23 cellular contexts compared by ENCODE assay signal in the genomic region with DNA sequence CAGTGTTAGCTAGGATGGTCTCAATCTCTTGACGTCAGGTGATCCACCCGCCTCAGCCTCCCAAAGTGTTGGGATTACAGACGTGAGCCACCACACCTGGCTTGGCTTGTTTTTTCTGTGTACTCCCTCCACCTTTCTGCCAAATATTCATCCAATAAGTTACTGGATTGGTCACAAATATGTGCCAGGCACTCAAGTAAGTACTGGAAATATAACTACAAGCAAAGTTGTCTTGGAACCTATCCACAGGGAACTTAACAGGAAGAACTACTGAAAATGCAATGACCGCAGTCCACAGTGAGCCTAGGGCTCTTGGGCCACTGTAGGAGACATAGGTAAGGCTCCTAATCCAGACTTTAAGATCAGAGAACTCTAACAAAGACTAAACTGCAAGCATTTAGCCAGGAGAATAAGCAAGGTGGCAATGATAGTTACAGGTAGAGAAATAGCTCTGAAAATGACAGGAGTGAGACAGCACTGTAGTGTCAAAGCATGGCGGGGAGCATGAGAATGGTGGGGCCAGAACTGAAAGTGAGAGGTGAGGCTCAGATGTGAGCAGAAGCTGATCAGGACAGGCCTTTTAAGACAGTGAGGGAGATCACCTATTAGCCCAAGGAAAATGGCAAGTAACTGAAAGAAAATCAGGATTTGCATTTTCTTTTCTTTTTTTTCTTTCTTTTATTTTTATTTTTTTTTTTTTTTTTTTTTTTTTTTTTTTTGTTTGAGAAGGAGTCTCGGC.
DNase-seq lines count a peak whose midpoint lies in the region; ATAC-seq, FAIRE-seq and TF ChIP-seq lines count a peak whose summit lies in the region.
"Had no signal": no experiment of that assay in that cellular context is flagged by ENCODE, and none has a peak within 500 bp of the region (broad histone marks: within the 10 kb centered on the region; RNA-seq: fewer than 3 reads in every experiment).

No MANE protein-coding gene starts in this region.

- DNase-seq in endothelial cell of umbilical vein (ENCODE audit: low read depth, low spot score) (no peak), prostate gland (ENCODE audit: low spot score) (peak; percentile 40), mucosa of descending colon (no peak), nucleus accumbens (lab: John Stamatoyannopoulos, UW) (no peak)
- DNase-seq: Calu3; DND-41; Karpas-422; NCI-H1105; NCI-H2029; NCI-H446; NCI-H524 treated with DMSO at 0.1 percent for 48 hours; NCI-H774; NK-92 treated with Interleukin-12 subunit alpha and Interleukin-12 subunit beta, amount 100 ng/mL, for 24 hours; PC-9; SJCRH30 had no signal

- no peaks in the 10 kb centered on the region for H4K20me1 ChIP-seq in endothelial cell of umbilical vein (replicated peaks; ENCODE audit: control insufficient read depth, extremely low read depth, insufficient read depth, low read length)

- intact Hi-C loops in endothelial cell of umbilical vein (cut with micrococcal nuclease) (loop anchor here (10.0 kb wide), 1 partner anchor 295 kb away; no protein-coding TSS in a partner anchor), prostate gland (cut with DNase I) (no loop called here), mucosa of descending colon (cut with DNase I, micrococcal nuclease) (no loop called here)

- FAIRE-seq in endothelial cell of umbilical vein (lab: Jason Lieb, UNC) = peak; percentile 76
- FAIRE-seq: H54, HepG2 had no signal

- H3K4me1 ChIP-seq in endothelial cell of umbilical vein (ENCODE audit: control insufficient read depth, extremely low read depth, insufficient read depth, low read length) (no peaks in the 10 kb centered on the region), prostate gland (replicated peaks) (no peaks in the 10 kb centered on the region), mucosa of descending colon (ENCODE audit: low read depth) (no peaks in the 10 kb centered on the region)
- H3K4me1 ChIP-seq: SJCRH30 had no signal

- ATAC-seq in HG03025 (IDR thresholded peaks at IDR 0.05; ENCODE audit: low FRiP score, unreplicated experiment) (peak; percentile 71), mucosa of descending colon (no peak), GM18505 (IDR thresholded peaks at IDR 0.05; ENCODE audit: unreplicated experiment) (no peak)
- ATAC-seq: HepG2, Right ventricle myocardium inferior, SK-N-SH treated with all-trans-retinoic acid at 6 μM for 48 hours had no signal

- no peaks in the 10 kb centered on the region for H3K9me1 ChIP-seq in endothelial cell of umbilical vein (replicated peaks; ENCODE audit: control insufficient read depth, extremely low read depth, insufficient read depth, low read length)

- dilution Hi-C loops in endothelial cell of umbilical vein (cut with MboI; ENCODE audit: extremely low pct_ligation_motif_present, low sequenced_read_pairs) = no loop called here

- H3K79me2 ChIP-seq in endothelial cell of umbilical vein (ENCODE audit: control insufficient read depth, insufficient read depth, low read length) = no peaks in the 10 kb centered on the region

- BruUV-seq in endothelial cell of umbilical vein (replicated peaks; lab: Mats Ljungman, UMichigan) = no TSS peak

- H3K27me3 ChIP-seq in endothelial cell of umbilical vein (ENCODE audit: control insufficient read depth in 2 of 2, insufficient read depth in 2 of 2, low read length in 2 of 2) = no peaks in the 10 kb centered on the region
- no peaks in the 10 kb centered on the region for H3K27me3 ChIP-seq in prostate gland (replicated peaks; ENCODE audit: insufficient read depth)
- H3K27me3 ChIP-seq: SJCRH30 had no signal

- TF ChIP-seq CTCF in C4-2B (conservative IDR thresholded peaks at IDR 0.05) (no peak), endothelial cell of umbilical vein (IDR thresholded peaks at IDR 0.05; ENCODE audit: extremely low read depth in 1 of 2, insufficient read depth in 1 of 2, low read depth in 1 of 2, low read length in 2 of 2) (no peak), prostate gland (IDR thresholded peaks at IDR 0.05) (no peak), mucosa of descending colon (IDR thresholded peaks at IDR 0.05) (no peak)

- H3K9me3 ChIP-seq in endothelial cell of umbilical vein (replicated peaks; ENCODE audit: control insufficient read depth, insufficient read depth, low read length) = no peaks in the 10 kb centered on the region
- H3K9me3 ChIP-seq in prostate gland = no peaks in the 10 kb centered on the region
- H3K9me3 ChIP-seq in mucosa of descending colon = no peaks in the 10 kb centered on the region
- H3K9me3 ChIP-seq: SJCRH30 had no signal

- H3K27ac ChIP-seq in C4-2B (peak overlapping the region; percentile 28; the same call in 1 of the 2 replicates), endothelial cell of umbilical vein (ENCODE audit: insufficient read depth, low read depth, low read length) (no peak overlapping the region), prostate gland (no peak overlapping the region)
- H3K27ac ChIP-seq: 22Rv1, PC-9, SJCRH30 had no signal

- H3K36me3 ChIP-seq in endothelial cell of umbilical vein (ENCODE audit: control insufficient read depth in 2 of 2, extremely low read depth in 1 of 2, insufficient read depth in 2 of 2, low read length in 2 of 2) (no peaks in the 10 kb centered on the region), prostate gland (no peaks in the 10 kb centered on the region), mucosa of descending colon (ENCODE audit: low read depth) (no peaks in the 10 kb centered on the region)
- H3K36me3 ChIP-seq: SJCRH30 had no signal

- POLR2A ChIA-PET in endothelial cell of umbilical vein (lab: Charles Lee) = no interaction called here

- H3K9ac ChIP-seq in endothelial cell of umbilical vein (replicated peaks; ENCODE audit: extremely low read depth, insufficient read depth, low read length) = no peak overlapping the region

- no peak overlapping the region for H2AFZ ChIP-seq in endothelial cell of umbilical vein (ENCODE audit: low read depth, low read length)
- H2AFZ ChIP-seq: PC-9 had no signal

- H3K4me2 ChIP-seq in endothelial cell of umbilical vein (ENCODE audit: insufficient read depth, low read length) = no peak overlapping the region
- H3K4me2 ChIP-seq: PC-9 had no signal

- CTCF ChIA-PET in endothelial cell of umbilical vein (lab: Charles Lee) = no interaction called here

- WGBS in prostate gland = 59% methylated on average over 6 of the region's 6 CpGs

- no peak for TF ChIP-seq POLR2A in endothelial cell of umbilical vein (IDR thresholded peaks at IDR 0.05; ENCODE audit: low read depth, low read length)
- no peak for TF ChIP-seq POLR2A in prostate gland (IDR thresholded peaks at IDR 0.05)
- TF ChIP-seq POLR2A in GM18505 (IDR thresholded peaks at IDR 0.05; ENCODE audit: borderline replicate concordance, extremely low read depth, insufficient read depth, insufficient read length) = no peak

- H3K4me3 ChIP-seq in endothelial cell of umbilical vein (replicated peaks in 1 of 3; ENCODE audit: insufficient read depth in 1 of 3, low read depth in 1 of 3, low read length in 3 of 3) (no peak overlapping the region), prostate gland (no peak overlapping the region), mucosa of descending colon (no peak overlapping the region)
- H3K4me3 ChIP-seq: PC-9, SJCRH30 had no signal

TF ChIP-seq in endothelial cell of umbilical vein, 7 proteins besides CTCF, POLR2A, EP300 and RAD21:
- TF ChIP-seq MYC (IDR thresholded peaks at IDR 0.05; ENCODE audit: low read depth, low read length) (no peak), GATA2 (IDR thresholded peaks at IDR 0.05; ENCODE audit: insufficient read depth, insufficient read length, low read depth, low read length) (no peak), EZH2 (IDR thresholded peaks at IDR 0.05; ENCODE audit: borderline replicate concordance, low read depth, low read length, severe bottlenecking) (no peak), FOS (IDR thresholded peaks at IDR 0.05; ENCODE audit: borderline replicate concordance, insufficient read depth, low read length) (no peak), JUN (IDR thresholded peaks at IDR 0.05; ENCODE audit: borderline replicate concordance, insufficient read depth, insufficient read length, low read depth) (no peak)
